ENCODE assay signal across 17 cellular contexts in genomic region chr17:82028966-82029365, GRCh38. TPM values are rescaled to one million over a fixed set of nuclear protein-coding genes. Genes with fewer than 3 reads are reported as not detected.
"Had no signal": no experiment of that assay in that cellular context is flagged by ENCODE, and none has a peak within 500 bp of the region (broad histone marks: within the 10 kb centered on the region; RNA-seq: fewer than 3 reads in every experiment).

No MANE protein-coding gene starts in this region.

- DNase-seq: activated CD4-positive, CD25-positive, alpha-beta regulatory T cell treated with anti-CD3 and anti-CD28 coated beads, Interleukin-2, amount 50 U/mL, for 72 hours; activated naive CD4-positive, alpha-beta T cell treated with Interleukin-2 at 50 U/mL for 16 hours; activated naive CD8-positive, alpha-beta T cell treated with anti-CD3 and anti-CD28 coated beads, Interleukin-2, amount 50 U/mL, for 24 hours; erythroblast; gastrocnemius medialis; left colon; lower lobe of right lung; midbrain; posterior cingulate gyrus; stimulated activated CD4-positive, alpha-beta T cell treated with anti-CD3 and anti-CD28 coated beads, Interleukin-2, amount 100 ng/mL, for 48 hours; stimulated activated naive CD4-positive, alpha-beta T cell; T1000; transverse colon had no signal

- H3K27ac ChIP-seq: ascending aorta, gastrocnemius medialis, heart right ventricle, lower lobe of right lung, neutrophil, transverse colon had no signal

- H3K27me3 Mint-ChIP-seq: activated naive CD8-positive, alpha-beta T cell treated with anti-CD3 and anti-CD28 coated beads, Interleukin-2, amount 50 U/mL, for 24 hours had no signal

- H3K36me3 ChIP-seq: ascending aorta, gastrocnemius medialis, lower lobe of right lung, neutrophil, transverse colon had no signal

- H3K4me3 ChIP-seq: ascending aorta, gastrocnemius medialis, heart right ventricle, lower lobe of right lung, transverse colon had no signal

- H3K9me3 ChIP-seq: ascending aorta, gastrocnemius medialis, heart right ventricle, lower lobe of right lung, neutrophil, transverse colon had no signal

- H3K9me3 Mint-ChIP-seq: activated naive CD8-positive, alpha-beta T cell treated with anti-CD3 and anti-CD28 coated beads, Interleukin-2, amount 50 U/mL, for 24 hours had no signal

- H3K27ac Mint-ChIP-seq: activated naive CD8-positive, alpha-beta T cell treated with anti-CD3 and anti-CD28 coated beads, Interleukin-2, amount 50 U/mL, for 24 hours had no signal

- H3K27me3 ChIP-seq: dorsolateral prefrontal cortex had no signal

- H3K4me3 Mint-ChIP-seq: activated naive CD8-positive, alpha-beta T cell treated with anti-CD3 and anti-CD28 coated beads, Interleukin-2, amount 50 U/mL, for 24 hours had no signal

RNA-seq across cellular contexts. Expression of gene RAC3, which starts 2.5 kb away (rescaled TPM):
- total RNA-seq: ascending aorta had no signal
